Comparison of ENCODE assay signal across 9 cellular contexts in genomic region chr15:49423021-49423420, GRCh38. TPM values are rescaled to one million over a fixed set of nuclear protein-coding genes. Genes with fewer than 3 reads are reported as not detected.
A peak's percentile ranks its signal among the peaks of the same experiment; 100 is the strongest.
DNase-seq lines count a peak whose midpoint lies in the region; ATAC-seq lines count a peak whose summit lies in the region.
"Had no signal": no experiment of that assay in that cellular context is flagged by ENCODE, and none has a peak within 500 bp of the region (broad histone marks: within the 10 kb centered on the region; RNA-seq: fewer than 3 reads in every experiment).

Gene FGF7 (plus strand): TSS chr15:49423242. CDS start chr15:49424298, 1,056 bp downstream.

- no peaks in the 10 kb centered on the region for H3K4me1 Mint-ChIP-seq in stimulated activated effector memory CD8-positive, alpha-beta T cell treated with anti-CD3 and anti-CD28 coated beads, Interleukin-12 subunit alpha, Interleukin-12 subunit beta, amount 100 ng/mL, for 72 hours

- H3K9me3 ChIP-seq in HAP-1 = no peaks in the 10 kb centered on the region

- H3K9me3 Mint-ChIP-seq in stimulated activated effector memory CD8-positive, alpha-beta T cell treated with anti-CD3 and anti-CD28 coated beads, Interleukin-12 subunit alpha, Interleukin-12 subunit beta, amount 100 ng/mL, for 72 hours = no peaks in the 10 kb centered on the region
- H3K9me3 Mint-ChIP-seq: IgD-negative memory B cell had no signal

- in situ Hi-C loops in HAP-1 (cut with MboI; ENCODE audit: low sequenced_read_pairs) = loop anchor here (25.0 kb wide), 1 partner anchor 561 kb away; no protein-coding TSS in a partner anchor

- peaks cover 6% of the 10 kb centered on the region; the same call in 1 of the 2 replicates for H3K4me1 ChIP-seq in HAP-1

- DNase-seq in HAP-1 (ENCODE audit: low spot score in 2 of 2) (peak; percentile 23 to 72), iris pigment epithelial cell (ENCODE audit: low read depth) (peak; percentile 45), NCI-H524 treated with DMSO at 0.1 percent for 48 hours (lab: John Stamatoyannopoulos, UW) (no peak)
- DNase-seq in stimulated activated effector memory CD8-positive, alpha-beta T cell treated with anti-CD3 and anti-CD28 coated beads, Interleukin-12 subunit alpha, Interleukin-12 subunit beta, amount 100 ng/mL, for 72 hours (ENCODE audit: low spot score in 2 of 2) = no peak
- no peak for DNase-seq in activated T-cell treated with anti-CD3 and anti-CD28 coated beads, Interleukin-2, amount 50 U/mL, for 48 hours

- no peak for ATAC-seq in stimulated activated effector memory CD8-positive, alpha-beta T cell treated with anti-CD3 and anti-CD28 coated beads, Interleukin-12 subunit alpha, Interleukin-12 subunit beta, amount 100 ng/mL, for 72 hours
- ATAC-seq in GM21723 (IDR thresholded peaks at IDR 0.05; ENCODE audit: unreplicated experiment) (no peak), HG02981 (IDR thresholded peaks at IDR 0.05; ENCODE audit: unreplicated experiment) (no peak)

- H3K27me3 ChIP-seq in HAP-1 (ENCODE audit: low read depth) = no peaks in the 10 kb centered on the region

- H3K4me3 Mint-ChIP-seq in stimulated activated effector memory CD8-positive, alpha-beta T cell treated with anti-CD3 and anti-CD28 coated beads, Interleukin-12 subunit alpha, Interleukin-12 subunit beta, amount 100 ng/mL, for 72 hours = no peak within 1 kb of the TSS

- H3K36me3 ChIP-seq in HAP-1 (replicated peaks) = no peaks in the 10 kb centered on the region

- WGBS in adipose tissue, 3 donors = 45 to 49% (median 46%) methylated on average over 4 of the region's 4 CpGs

- no peak within 1 kb of the TSS for H3K4me3 ChIP-seq in HAP-1

- no peak within 1 kb of the TSS for H3K27ac ChIP-seq in adipose tissue (ENCODE audit: low read depth, low read length)

- no peaks in the 10 kb centered on the region for H3K36me3 Mint-ChIP-seq in stimulated activated effector memory CD8-positive, alpha-beta T cell treated with anti-CD3 and anti-CD28 coated beads, Interleukin-12 subunit alpha, Interleukin-12 subunit beta, amount 100 ng/mL, for 72 hours
- H3K36me3 Mint-ChIP-seq: IgD-negative memory B cell had no signal

- peak within 1 kb of the TSS; percentile 38 for H3K27ac Mint-ChIP-seq in stimulated activated effector memory CD8-positive, alpha-beta T cell treated with anti-CD3 and anti-CD28 coated beads, Interleukin-12 subunit alpha, Interleukin-12 subunit beta, amount 100 ng/mL, for 72 hours

RNA-seq across cellular contexts. Expression of gene FGF7, which starts in this region (rescaled TPM):
- 100 to 1,000 TPM in 1 of 3 donors, 10 to 100 TPM in 1, 1 to 10 TPM in 1; 3.1 to 117 (median 82.1) TPM for polyA plus RNA-seq in adipose tissue
- polyA plus RNA-seq: IgD-negative memory B cell had no signal

Comparison
In these comparisons a context has a peak if more than half of its experiments do, and no peak if none do; other contexts are left out.
1. DNase-seq: peak in HAP-1 (2 of 2) and iris pigment epithelial cell (single experiment); none in stimulated activated effector memory CD8-positive, alpha-beta T cell treated with anti-CD3 and anti-CD28 coated beads, Interleukin-12 subunit alpha, Interleukin-12 subunit beta, amount 100 ng/mL, for 72 hours (0 of 2), activated T-cell treated with anti-CD3 and anti-CD28 coated beads, Interleukin-2, amount 50 U/mL, for 48 hours (0 of 2) and NCI-H524 treated with DMSO at 0.1 percent for 48 hours (single experiment).